ENCODE assay signal across 9 cellular contexts in the genomic region with DNA sequence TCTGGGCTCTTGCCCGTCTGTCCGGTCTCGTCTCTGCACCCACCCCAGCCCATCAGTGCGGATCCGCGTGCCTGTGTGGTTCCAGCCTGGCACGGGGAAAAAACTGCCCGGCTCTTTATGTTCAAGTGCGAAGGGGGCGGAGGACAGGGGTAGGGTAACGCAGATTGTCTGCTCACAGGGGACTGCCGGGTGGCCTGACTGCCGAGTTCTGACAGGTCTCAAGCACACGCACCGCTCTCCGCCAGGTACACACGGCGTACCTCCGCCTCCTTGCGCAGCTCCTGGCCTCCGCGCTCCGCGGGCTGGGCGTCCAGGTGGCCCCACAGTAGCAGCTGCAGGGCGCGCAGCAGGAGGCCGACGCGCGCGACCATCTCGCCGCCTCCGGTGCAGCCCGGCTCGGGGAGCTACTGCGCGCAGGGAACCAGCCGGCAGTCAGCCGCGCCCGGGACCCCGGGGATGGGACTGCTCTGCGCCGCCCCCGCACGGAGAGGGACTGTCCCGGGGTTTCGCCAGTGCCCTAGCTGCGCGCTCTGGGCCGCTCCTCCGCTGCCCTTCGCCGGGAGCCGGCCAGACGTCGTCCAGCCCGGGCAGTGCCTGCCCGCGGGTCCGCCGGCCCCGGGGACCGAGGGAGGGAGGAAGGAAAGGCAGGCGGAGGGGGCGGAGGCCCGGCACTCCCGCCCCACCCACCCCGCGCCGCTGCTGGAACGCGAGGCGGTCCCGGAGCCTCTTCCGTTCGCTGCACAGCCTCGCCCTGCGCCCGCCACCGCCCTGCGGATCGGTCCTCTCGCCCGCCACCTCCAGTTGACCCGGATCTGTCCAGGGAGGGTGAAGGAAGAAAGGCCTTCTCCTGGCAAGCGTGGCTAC. TPM values are rescaled to one million over a fixed set of nuclear protein-coding genes. Genes with fewer than 3 reads are reported as not detected.
DNase-seq lines count a peak whose midpoint lies in the region; ATAC-seq, FAIRE-seq and TF ChIP-seq lines count a peak whose summit lies in the region.
"Had no signal": no experiment of that assay in that cellular context is flagged by ENCODE, and none has a peak within 500 bp of the region (broad histone marks: within the 10 kb centered on the region; RNA-seq: fewer than 3 reads in every experiment).

A gene with protein sequence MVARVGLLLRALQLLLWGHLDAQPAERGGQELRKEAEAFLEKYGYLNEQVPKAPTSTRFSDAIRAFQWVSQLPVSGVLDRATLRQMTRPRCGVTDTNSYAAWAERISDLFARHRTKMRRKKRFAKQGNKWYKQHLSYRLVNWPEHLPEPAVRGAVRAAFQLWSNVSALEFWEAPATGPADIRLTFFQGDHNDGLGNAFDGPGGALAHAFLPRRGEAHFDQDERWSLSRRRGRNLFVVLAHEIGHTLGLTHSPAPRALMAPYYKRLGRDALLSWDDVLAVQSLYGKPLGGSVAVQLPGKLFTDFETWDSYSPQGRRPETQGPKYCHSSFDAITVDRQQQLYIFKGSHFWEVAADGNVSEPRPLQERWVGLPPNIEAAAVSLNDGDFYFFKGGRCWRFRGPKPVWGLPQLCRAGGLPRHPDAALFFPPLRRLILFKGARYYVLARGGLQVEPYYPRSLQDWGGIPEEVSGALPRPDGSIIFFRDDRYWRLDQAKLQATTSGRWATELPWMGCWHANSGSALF (minus strand): TSS at position 635 of the 864 bp plus-strand sequence. CDS start 264 bp downstream, at position 371.

- H3K4me1 ChIP-seq in kidney (ENCODE audit: control insufficient read depth in 1 of 2, insufficient read depth in 1 of 2, low read depth in 1 of 2, low read length in 2 of 2) = peaks cover 0 to 3% of the 10 kb centered on the region in 2 donors

- H3K36me3 ChIP-seq in kidney (ENCODE audit: control insufficient read depth in 1 of 2, insufficient read depth in 2 of 2, low read length in 2 of 2) = no peaks in the 10 kb centered on the region

- no peak for ATAC-seq in GM19023 (IDR thresholded peaks at IDR 0.05; ENCODE audit: unreplicated experiment)

- no peak within 1 kb of the TSS for H3K9ac ChIP-seq in kidney (ENCODE audit: low read length in 2 of 2)

- H3K4me3 ChIP-seq in kidney (ENCODE audit: low read length in 2 of 2) = peak within 1 kb of the TSS; percentile 32 to 58

- TF ChIP-seq CTCF in kidney (IDR thresholded peaks at IDR 0.05; ENCODE audit: borderline replicate concordance, extremely low read depth, insufficient read depth) = no peak

- intact Hi-C loops in kidney (cut with DNase I) = no loop called here

- FAIRE-seq in kidney (lab: Jason Lieb, UNC) (no peak), HTR-8/SVneo (lab: Jason Lieb, UNC) (no peak)
- FAIRE-seq: G401.6 had no signal

- H3K27ac ChIP-seq in kidney (ENCODE audit: low read depth in 2 of 2, low read length in 2 of 2) = no peak within 1 kb of the TSS

- no peaks in the 10 kb centered on the region for H3K9me3 ChIP-seq in kidney (ENCODE audit: control insufficient read depth in 1 of 2, low read length in 2 of 2)

- in situ Hi-C loops in T47D (cut with HindIII; ENCODE audit: low pct_unique_long_range_greater_than_20kb, low sequenced_read_pairs) = no loop called here

- peak; percentile 8 to 30 for DNase-seq in NCI-H524 (lab: John Stamatoyannopoulos, UW)
- no peak for DNase-seq in NCI-H524 treated with DMSO at 0.1 percent for 48 hours (lab: John Stamatoyannopoulos, UW)
- DNase-seq in T-helper 1 cell = peak in 3 of 5 donors; percentile 10 to 42 (median 23)
- peak; percentile 69 to 76 for DNase-seq in T47D (ENCODE audit: low read depth in 1 of 2, low spot score in 1 of 2)
- peak; percentile 81 for DNase-seq in kidney
- peak; percentile 16 for DNase-seq in stimulated activated CD4-positive, alpha-beta T cell treated with anti-CD3 and anti-CD28 coated beads, Interleukin-1b, Interleukin-23, amount 100 ng/mL, for 48 hours
- DNase-seq in HTR-8/SVneo (ENCODE audit: insufficient read length, low spot score) = no peak

RNA-seq across cellular contexts. Expression of the gene that starts here (rescaled TPM):
- 4.5 TPM for total RNA-seq in kidney
- polyA plus RNA-seq in kidney (ENCODE audit: insufficient read depth, low read depth, low replicate concordance) = 10.3 TPM

Comparison
In these comparisons a context has a peak if more than half of its experiments do, and no peak if none do; other contexts are left out.
1. DNase-seq: peak in NCI-H524 (2 of 2), T-helper 1 cell (3 of 5), T47D (2 of 2), kidney (single experiment) and stimulated activated CD4-positive, alpha-beta T cell treated with anti-CD3 and anti-CD28 coated beads, Interleukin-1b, Interleukin-23, amount 100 ng/mL, for 48 hours (single experiment); none in NCI-H524 treated with DMSO at 0.1 percent for 48 hours (single experiment) and HTR-8/SVneo (single experiment).